ENCODE assay signal across 9 cellular contexts in genomic region chr12:66409195-66409871, GRCh38.
DNase-seq lines count a peak whose midpoint lies in the region; ATAC-seq and TF ChIP-seq lines count a peak whose summit lies in the region.
"Had no signal": no experiment of that assay in that cellular context is flagged by ENCODE, and none has a peak within 500 bp of the region (broad histone marks: within the 10 kb centered on the region; RNA-seq: fewer than 3 reads in every experiment).

No MANE protein-coding gene starts in this region.

- peaks cover 19% of the 10 kb centered on the region for H3K27me3 Mint-ChIP-seq in T-helper 2 cell treated with Interferon-gamma antibody and Interleukin-4, amounts not matched to agents 5 μg/mL and 100 μg/mL, for 36 hours (ENCODE audit: low read depth)

- peak; percentile 13 to 43 (median 28) for TF ChIP-seq CTCF in uterus (IDR thresholded peaks at IDR 0.05)

- H3K27ac ChIP-seq in SK-N-MC, result no peak overlapping the region
- no peak overlapping the region for H3K27ac ChIP-seq in uterus

- intact Hi-C loops in uterus (cut with DNase I; ENCODE audit: low total_unique reads), result no loop called here

- H3K9me3 ChIP-seq in SK-N-MC (ENCODE audit: low read depth, low read length), result no peaks in the 10 kb centered on the region
- no peaks in the 10 kb centered on the region for H3K9me3 ChIP-seq in uterus

- H3K36me3 ChIP-seq in SK-N-MC (ENCODE audit: insufficient read depth, low read length) (no peaks in the 10 kb centered on the region), uterus (no peaks in the 10 kb centered on the region)

- H3K9ac ChIP-seq in SK-N-MC (ENCODE audit: insufficient read length), result no peak overlapping the region

- no peak overlapping the region for H3K27ac Mint-ChIP-seq in T-helper 2 cell treated with Interferon-gamma antibody and Interleukin-4, amounts not matched to agents 5 μg/mL and 100 μg/mL, for 36 hours

- H3K9me3 Mint-ChIP-seq in T-helper 2 cell treated with Interferon-gamma antibody and Interleukin-4, amounts not matched to agents 5 μg/mL and 100 μg/mL, for 36 hours, result no peaks in the 10 kb centered on the region

- H3K36me3 Mint-ChIP-seq in T-helper 2 cell treated with Interferon-gamma antibody and Interleukin-4, amounts not matched to agents 5 μg/mL and 100 μg/mL, for 36 hours (ENCODE audit: low read depth), result no peaks in the 10 kb centered on the region

- peaks cover 2% of the 10 kb centered on the region for H3K4me1 Mint-ChIP-seq in T-helper 2 cell treated with Interferon-gamma antibody and Interleukin-4, amounts not matched to agents 5 μg/mL and 100 μg/mL, for 36 hours (ENCODE audit: low read depth)

- H3K4me3 ChIP-seq in SK-N-MC (no peak overlapping the region), uterus (no peak overlapping the region)

- no peak for ATAC-seq in GM19023 (IDR thresholded peaks at IDR 0.05; ENCODE audit: unreplicated experiment)
- ATAC-seq: left colon had no signal

- H3K4me1 ChIP-seq in uterus, result no peaks in the 10 kb centered on the region

- H3K27me3 ChIP-seq in uterus, result no peaks in the 10 kb centered on the region

- no peak for TF ChIP-seq POLR2A in uterus (IDR thresholded peaks at IDR 0.05)

- H3K4me3 Mint-ChIP-seq in T-helper 2 cell treated with Interferon-gamma antibody and Interleukin-4, amounts not matched to agents 5 μg/mL and 100 μg/mL, for 36 hours, result no peak overlapping the region

- DNase-seq in T-helper 2 cell (peak in 3 of 5 experiments; percentile 11 to 62 (median 31)), HS-27A (ENCODE audit: low read depth) (peak; percentile 33), SK-N-MC (ENCODE audit: low read depth, low spot score) (peak; percentile 44), cerebellar cortex (ENCODE audit: low spot score) (peak; percentile 53), medulla oblongata (ENCODE audit: extremely low spot score) (peak; percentile 59), uterus (no peak)
- DNase-seq in T-helper 2 cell treated with Interferon-gamma antibody and Interleukin-4, amounts not matched to agents 5 μg/mL and 100 μg/mL, for 36 hours (ENCODE audit: low spot score), result no peak

Comparison
In these comparisons a context has a peak if more than half of its experiments do, and no peak if none do; other contexts are left out.
1. DNase-seq: peak in T-helper 2 cell (3 of 5), HS-27A (single experiment), SK-N-MC (single experiment), cerebellar cortex (single experiment) and medulla oblongata (single experiment); none in T-helper 2 cell treated with Interferon-gamma antibody and Interleukin-4, amounts not matched to agents 5 μg/mL and 100 μg/mL, for 36 hours (single experiment) and uterus (0 of 2).